ENCODE assay signal across 10 cellular contexts in genomic region chr4:1193206-1194027, GRCh38. TPM values are rescaled to one million over a fixed set of nuclear protein-coding genes. Genes with fewer than 3 reads are reported as not detected.
DNase-seq lines count a peak whose midpoint lies in the region; ATAC-seq and TF ChIP-seq lines count a peak whose summit lies in the region.
"Had no signal": no experiment of that assay in that cellular context is flagged by ENCODE, and none has a peak within 500 bp of the region (broad histone marks: within the 10 kb centered on the region; RNA-seq: fewer than 3 reads in every experiment).

No MANE protein-coding gene starts in this region.

- POLR2A ChIA-PET in HEK293T (lab: Yijun Ruan, JAX): interaction anchor here (1.0 kb wide), 1 partner anchor 10 kb away, joined by 3 read pairs; no protein-coding TSS in a partner anchor
- POLR2A ChIA-PET in PC-3 (lab: Charles Lee; ENCODE audit: unreplicated experiment): no interaction called here

- H3K9ac ChIP-seq in PC-3 (ENCODE audit: low read length): no peak overlapping the region

- TF ChIP-seq POLR2A in heart left ventricle (IDR thresholded peaks at IDR 0.05): no peak

- H3K4me3 ChIP-seq in RWPE2 (ENCODE audit: severe bottlenecking) (no peak overlapping the region), heart left ventricle (no peak overlapping the region), psoas muscle (peak overlapping the region; percentile 64), PC-3 (ENCODE audit: low read length) (no peak overlapping the region)
- H3K4me3 ChIP-seq: pancreas had no signal

- H3K27me3 ChIP-seq in RWPE2 (ENCODE audit: insufficient read depth, poor library complexity, severe bottlenecking): no peaks in the 10 kb centered on the region
- no peaks in the 10 kb centered on the region for H3K27me3 ChIP-seq in heart left ventricle
- no peaks in the 10 kb centered on the region for H3K27me3 ChIP-seq in psoas muscle (ENCODE audit: insufficient read depth in 3 of 3, low read length in 2 of 3)
- no peaks in the 10 kb centered on the region for H3K27me3 ChIP-seq in PC-3 (ENCODE audit: low read length)
- H3K27me3 ChIP-seq: pancreas had no signal

- DNase-seq in 8988T (peak; percentile 39), RWPE2 (ENCODE audit: low spot score) (peak; percentile 50), heart left ventricle (peak in 2 of 5 donors; percentile 8 to 60), psoas muscle (peak; percentile 14 to 38), HEK293T (ENCODE audit: extremely low spot score) (no peak), COR-L47 (lab: John Stamatoyannopoulos, UW) (no peak), PC-3 (no peak), G401 (ENCODE audit: low spot score) (no peak)
- DNase-seq: dermis blood vessel endothelial cell had no signal

- intact Hi-C loops in heart left ventricle (cut with DNase I): loop anchor here in 1 of 10 donors (2.0 kb wide), 1 partner anchor 21 kb away; the partner anchor contains the start of gene SPON2
- intact Hi-C loops in psoas muscle (cut with DNase I): no loop called here
- intact Hi-C loops in PC-3 (cut with micrococcal nuclease): no loop called here

- H3K36me3 ChIP-seq in RWPE2 (ENCODE audit: low read depth): no peaks in the 10 kb centered on the region
- no peaks in the 10 kb centered on the region for H3K36me3 ChIP-seq in heart left ventricle
- H3K36me3 ChIP-seq in psoas muscle (ENCODE audit: insufficient read depth in 1 of 2, low read depth in 1 of 2): no peaks in the 10 kb centered on the region
- H3K36me3 ChIP-seq in PC-3 (ENCODE audit: low read depth, low read length): no peaks in the 10 kb centered on the region
- H3K36me3 ChIP-seq: pancreas had no signal

- no peaks in the 10 kb centered on the region for H3F3A ChIP-seq in PC-3 (ENCODE audit: low read length, unreplicated experiment)

- H3K27ac ChIP-seq in RWPE2 (ENCODE audit: poor library complexity, severe bottlenecking) (no peak overlapping the region), heart left ventricle (peak overlapping the region in 11 of 12 donors; percentile 56 to 90 (median 85)), psoas muscle (peak overlapping the region; percentile 81), PC-3 (ENCODE audit: low read length) (no peak overlapping the region)

- WGBS in heart left ventricle, 4 donors: 48 to 55% (median 51%) methylated on average over 22 to 28 of the region's 28 CpGs
- WGBS in psoas muscle, 3 donors: 41 to 47% (median 45%) methylated on average over 18 to 28 of the region's 28 CpGs

- TF ChIP-seq CTCF in RWPE2 (IDR thresholded peaks at IDR 0.05; ENCODE audit: poor library complexity, severe bottlenecking) (no peak), heart left ventricle (IDR thresholded peaks at IDR 0.05) (no peak), psoas muscle (IDR thresholded peaks at IDR 0.05) (no peak), PC-3 (conservative IDR thresholded peaks at IDR 0.05; ENCODE audit: low read depth, low read length) (no peak)

- H3K9me3 ChIP-seq in RWPE2 (ENCODE audit: severe bottlenecking): no peaks in the 10 kb centered on the region
- H3K9me3 ChIP-seq in heart left ventricle: no peaks in the 10 kb centered on the region
- H3K9me3 ChIP-seq in psoas muscle: no peaks in the 10 kb centered on the region
- H3K9me3 ChIP-seq in PC-3 (ENCODE audit: low read length): no peaks in the 10 kb centered on the region
- H3K9me3 ChIP-seq: pancreas had no signal

- no peak for ATAC-seq in RWPE2 (ENCODE audit: low read depth)
- peak in 1 of 4 donors; percentile 2 for ATAC-seq in heart left ventricle
- ATAC-seq in psoas muscle: no peak
- no peak for ATAC-seq in PC-3

- peaks cover 14% of the 10 kb centered on the region for H3K4me1 ChIP-seq in RWPE2 (ENCODE audit: insufficient read depth, poor library complexity, severe bottlenecking)
- peaks cover 9 to 36% (median 31%) of the 10 kb centered on the region in 12 donors for H3K4me1 ChIP-seq in heart left ventricle
- H3K4me1 ChIP-seq in psoas muscle: peaks cover 26% of the 10 kb centered on the region
- peaks cover 15% of the 10 kb centered on the region for H3K4me1 ChIP-seq in PC-3 (ENCODE audit: insufficient read depth, low read length)

- CTCF ChIA-PET in HEK293T (lab: Yijun Ruan, JAX) (no interaction called here), PC-3 (lab: Charles Lee) (no interaction called here)

- H3K79me2 ChIP-seq in PC-3 (ENCODE audit: low read length): no peaks in the 10 kb centered on the region

- H3K4me2 ChIP-seq in PC-3 (ENCODE audit: low read length): no peak overlapping the region

- H4K20me1 ChIP-seq in PC-3 (ENCODE audit: low read length): no peaks in the 10 kb centered on the region

- in situ Hi-C loops in G401 (cut with HindIII; ENCODE audit: low sequenced_read_pairs): no loop called here

- no TSS peak for BruUV-seq in PC-3 (replicated peaks; lab: Mats Ljungman, UMichigan)

- H3K9me2 ChIP-seq in PC-3 (replicated peaks; ENCODE audit: low read length): no peaks in the 10 kb centered on the region

- no peak overlapping the region for H2AFZ ChIP-seq in PC-3 (ENCODE audit: low read length)

TF ChIP-seq in HEK293T, 16 proteins besides CTCF, POLR2A, EP300 and RAD21:
- TF ChIP-seq CTBP1 (IDR thresholded peaks at IDR 0.05; ENCODE audit: borderline replicate concordance): no peak
- no peak for TF ChIP-seq ZNF384 (IDR thresholded peaks at IDR 0.05)
- no peak for TF ChIP-seq HDGF (IDR thresholded peaks at IDR 0.05; ENCODE audit: borderline replicate concordance)
- TF ChIP-seq LEF1 (IDR thresholded peaks at IDR 0.05; ENCODE audit: borderline replicate concordance): no peak
- TF ChIP-seq ELF4 (IDR thresholded peaks at IDR 0.05): no peak
- TF ChIP-seq FOXM1 (IDR thresholded peaks at IDR 0.05; ENCODE audit: borderline replicate concordance): no peak
- no peak for TF ChIP-seq ARNT (IDR thresholded peaks at IDR 0.05)
- TF ChIP-seq FOXK2 (IDR thresholded peaks at IDR 0.05): no peak
- TF ChIP-seq TARDBP (IDR thresholded peaks at IDR 0.05): no peak
- TF ChIP-seq PKNOX1 (IDR thresholded peaks at IDR 0.05): no peak
- no peak for TF ChIP-seq SP1 (IDR thresholded peaks at IDR 0.05)
- no peak for TF ChIP-seq BHLHE40 (IDR thresholded peaks at IDR 0.05; ENCODE audit: borderline replicate concordance)
- no peak for TF ChIP-seq FOXA1 (IDR thresholded peaks at IDR 0.05)
- TF ChIP-seq L3MBTL2 (conservative IDR thresholded peaks at IDR 0.05): no peak
- no peak for TF ChIP-seq SUZ12 (IDR thresholded peaks at IDR 0.05)
- no peak for TF ChIP-seq NFRKB (IDR thresholded peaks at IDR 0.05)

RNA-seq across cellular contexts. Expression of gene SPON2, which starts 21.0 kb away (rescaled TPM):
- total RNA-seq in heart left ventricle (10 to 100 TPM in 7 of 9 donors, 1 to 10 TPM in 2; 8.8 to 36.3 (median 13.7) TPM), psoas muscle (10 to 100 TPM in 1 of 4 donors, 1 to 10 TPM in 3; 6.8 to 18.5 (median 8.0) TPM), PC-3 (2014; rRNA removed) (0.80 and 1.0 TPM in 2 replicates)
- polyA plus RNA-seq in heart left ventricle (10 to 100 TPM in 1 of 2 donors, 1 to 10 TPM in 1; 7.8 to 31.2 TPM), psoas muscle (1 to 10 TPM; 4.1 to 6.4 (median 6.2) TPM)
- 3.2 TPM in 1 of 2 replicates, not detected in the other for total RNA-seq in G401 (2014; rRNA removed; shearing (Covaris generic))

RNA-seq across cellular contexts. Expression of gene CTBP1, which starts 55.5 kb away (rescaled TPM):
- total RNA-seq in heart left ventricle (100 to 1,000 TPM; 105 to 165 (median 128) TPM), psoas muscle (100 to 1,000 TPM; 122 to 165 (median 142) TPM), PC-3 (2014; rRNA removed) (223 and 266 TPM in 2 replicates)
- polyA plus RNA-seq in heart left ventricle (100 to 1,000 TPM in 1 of 2 donors, 10 to 100 TPM in 1; 92.0 to 148 TPM), psoas muscle (100 to 1,000 TPM; 109 to 156 (median 116) TPM)
- total RNA-seq in G401 (2014; rRNA removed; shearing (Covaris generic)): 265 and 287 TPM in 2 replicates

Comparison
In these comparisons a context has a peak if more than half of its experiments do, and no peak if none do; other contexts are left out.
1. DNase-seq: peak in 8988T (single experiment), RWPE2 (single experiment) and psoas muscle (2 of 2); none in HEK293T (single experiment), COR-L47 (single experiment), PC-3 (single experiment) and G401 (single experiment).
2. H3K27ac ChIP-seq: peak in heart left ventricle (11 of 12) and psoas muscle (single experiment); none in RWPE2 (single experiment) and PC-3 (single experiment).